8 cellular contexts compared by ENCODE assay signal in genomic region chr19:36116344-36116637, GRCh38. TPM values are rescaled to one million over a fixed set of nuclear protein-coding genes. Genes with fewer than 3 reads are reported as not detected.
A peak's percentile ranks its signal among the peaks of the same experiment; 100 is the strongest.
DNase-seq lines count a peak whose midpoint lies in the region; ATAC-seq and TF ChIP-seq lines count a peak whose summit lies in the region.

No MANE protein-coding gene starts in this region.

- no peak overlapping the region for H2AFZ ChIP-seq in ACC112 (ENCODE audit: low read length, unreplicated experiment)

- 91% methylated on average over 1 of the region's 1 CpG for WGBS in HUES64

- peaks cover 8% of the 10 kb centered on the region for H3K79me2 ChIP-seq in ACC112 (ENCODE audit: control insufficient read depth, insufficient read depth, low read length, unreplicated experiment)

- H3K27ac ChIP-seq in ACC112 (ENCODE audit: low read depth, low read length): no peak overlapping the region
- H3K27ac ChIP-seq in HUES64 (ENCODE audit: low read depth, low read length): no peak overlapping the region
- H3K27ac ChIP-seq in muscle layer of duodenum (ENCODE audit: low read length): peak overlapping the region; percentile 42

- H3K36me3 ChIP-seq in ACC112 (ENCODE audit: insufficient read depth, low read length) (no peaks in the 10 kb centered on the region), HUES64 (ENCODE audit: insufficient read depth, low read length) (peaks cover 56% of the 10 kb centered on the region), muscle layer of duodenum (ENCODE audit: control insufficient read depth in 1 of 2, insufficient read depth in 2 of 2, low read length in 2 of 2) (peaks cover 4 to 39% of the 10 kb centered on the region in 2 donors)

- TF ChIP-seq CTCF in cardiac fibroblast (IDR thresholded peaks at IDR 0.05; ENCODE audit: low read depth, low read length): no peak
- TF ChIP-seq CTCF in GM10248 (IDR thresholded peaks at IDR 0.05; ENCODE audit: control extremely low read depth, extremely low read depth, low read depth, missing control alignments): no peak

- intact Hi-C loops in posterior cingulate gyrus (cut with DNase I): no loop called here

- CTCF ChIA-PET in GM10248 (lab: Yijun Ruan, JAX): interaction anchor here (0.8 to 6.1 kb wide), 2 partner anchors 11 to 29 kb away, joined by 3 to 43 read pairs; no protein-coding TSS in a partner anchor

- no peak for ATAC-seq in GM18907 (IDR thresholded peaks at IDR 0.05; ENCODE audit: unreplicated experiment)

- POLR2A ChIA-PET in GM10248 (lab: Yijun Ruan, JAX): no interaction called here

- 0 out of 2 replicates have a peak overlapping the region, but pooled peaks have one; percentile 42 for H3K9ac ChIP-seq in HUES64 (ENCODE audit: low read depth, low read length)

- H3K27me3 ChIP-seq in ACC112 (ENCODE audit: insufficient read depth, low read length) (no peaks in the 10 kb centered on the region), HUES64 (ENCODE audit: insufficient read depth, low read length) (no peaks in the 10 kb centered on the region), muscle layer of duodenum (ENCODE audit: low read depth, low read length) (no peaks in the 10 kb centered on the region)

- H3K4me3 ChIP-seq in ACC112 (ENCODE audit: low read depth, low read length) (peak overlapping the region; percentile 93), HUES64 (ENCODE audit: low read length) (peak overlapping the region; percentile 76), cardiac fibroblast (replicated peaks in 1 of 2; ENCODE audit: low read depth in 2 of 2, low read length in 2 of 2) (peak overlapping the region; percentile 77), muscle layer of duodenum (ENCODE audit: low read depth in 1 of 2, low read length in 2 of 2) (peak overlapping the region; percentile 67 to 76)

- H3K9me3 ChIP-seq in HUES64 (ENCODE audit: insufficient read depth, low read depth, low read length) (no peaks in the 10 kb centered on the region), muscle layer of duodenum (ENCODE audit: control insufficient read depth in 1 of 2, low read length in 2 of 2) (no peaks in the 10 kb centered on the region)

- H3K4me1 ChIP-seq in ACC112 (ENCODE audit: control insufficient read depth, insufficient read depth, low read length, unreplicated experiment) (peaks cover 4% of the 10 kb centered on the region), HUES64 (ENCODE audit: insufficient read depth, low read length) (peaks cover 9% of the 10 kb centered on the region; the same call in 1 of the 2 replicates), muscle layer of duodenum (ENCODE audit: control insufficient read depth in 1 of 2, insufficient read depth in 2 of 2, low read length in 2 of 2) (peaks cover 0 to 30% of the 10 kb centered on the region in 2 donors)

- DNase-seq in cardiac fibroblast (ENCODE audit: low read depth in 2 of 2) (no peak), HPDE6-E6E7 (ENCODE audit: extremely low spot score) (no peak), posterior cingulate gyrus (no peak), GM10248 (ENCODE audit: extremely low spot score) (no peak)

RNA-seq across cellular contexts. Expression of gene TBCB, which starts 1.0 kb away (rescaled TPM):
- 177 TPM for polyA plus RNA-seq in HUES64 (2013, experiment 1 of 2)
- polyA plus RNA-seq in HUES64 (2013, experiment 2 of 2): 168 TPM

RNA-seq across cellular contexts. Expression of gene POLR2I, which starts 1.6 kb away (rescaled TPM):
- polyA plus RNA-seq in HUES64 (2013, experiment 1 of 2): 125 TPM
- polyA plus RNA-seq in HUES64 (2013, experiment 2 of 2): 143 TPM

RNA-seq across cellular contexts. Expression of gene OVOL3, which starts 5.3 kb away (rescaled TPM):
- not detected for polyA plus RNA-seq in HUES64 (2013, experiment 1 of 2)
- polyA plus RNA-seq in HUES64 (2013, experiment 2 of 2): not detected

RNA-seq across cellular contexts. Expression of gene CAPNS1, which starts 23.6 kb away (rescaled TPM):
- 376 TPM for polyA plus RNA-seq in HUES64 (2013, experiment 1 of 2)
- polyA plus RNA-seq in HUES64 (2013, experiment 2 of 2): 356 TPM

RNA-seq across cellular contexts. Expression of gene COX7A1, which starts 36.0 kb away (rescaled TPM):
- not detected for polyA plus RNA-seq in HUES64 (2013, experiment 1 of 2)
- not detected for polyA plus RNA-seq in HUES64 (2013, experiment 2 of 2)
